Comparison of ENCODE assay signal across 15 cellular contexts in genomic region chr16:23807028-23807427, GRCh38. TPM values are rescaled to one million over a fixed set of nuclear protein-coding genes. Genes with fewer than 3 reads are reported as not detected.
A peak's percentile ranks its signal among the peaks of the same experiment; 100 is the strongest.
DNase-seq lines count a peak whose midpoint lies in the region; ATAC-seq and TF ChIP-seq lines count a peak whose summit lies in the region.
"Had no signal": no experiment of that assay in that cellular context is flagged by ENCODE, and none has a peak within 500 bp of the region (broad histone marks: within the 10 kb centered on the region; RNA-seq: fewer than 3 reads in every experiment).

No MANE protein-coding gene starts in this region.

- DNase-seq in AML-193 (lab: John Stamatoyannopoulos, UW) (peak; percentile 80 to 90), HL-60 (ENCODE audit: low read depth in 1 of 2, low spot score in 1 of 2) (peak; percentile 41 to 59), RPMI8226 (peak; percentile 77), left lung (peak in 1 of 2 donors; percentile 68), thyroid gland (no peak), GM23338 (ENCODE audit: low spot score) (no peak), dorsolateral prefrontal cortex (no peak)
- DNase-seq: activated CD8-positive, alpha-beta memory T cell treated with anti-CD3 and anti-CD28 coated beads, Interleukin-2, amount 10 ng/mL, durations not matched to agents 7 days and 5 days; activated naive CD4-positive, alpha-beta T cell treated with anti-CD3 and anti-CD28 coated beads, Interleukin-2, amount 10 ng/mL, durations not matched to agents 7 days and 5 days; brain microvascular endothelial cell; left colon; NCI-H1105; stimulated activated CD4-positive, alpha-beta T cell treated with anti-CD3 and anti-CD28 coated beads, Interleukin-15, amount 100 ng/mL, for 24 hours had no signal

- H2AFZ ChIP-seq in GM23338 = no peak overlapping the region

- no peaks in the 10 kb centered on the region for H3K36me3 Mint-ChIP-seq in GM23338 (ENCODE audit: low read depth)
- H3K36me3 Mint-ChIP-seq: activated CD8-positive, alpha-beta memory T cell treated with anti-CD3 and anti-CD28 coated beads, Interleukin-2, amount 10 ng/mL, durations not matched to agents 7 days and 5 days; activated naive CD4-positive, alpha-beta T cell treated with anti-CD3 and anti-CD28 coated beads, Interleukin-2, amount 10 ng/mL, durations not matched to agents 7 days and 5 days had no signal

- H3K4me2 ChIP-seq in GM23338 = no peak overlapping the region

- no peak overlapping the region for H3K4me3 Mint-ChIP-seq in GM23338
- H3K4me3 Mint-ChIP-seq: activated CD8-positive, alpha-beta memory T cell treated with anti-CD3 and anti-CD28 coated beads, Interleukin-2, amount 10 ng/mL, durations not matched to agents 7 days and 5 days; activated naive CD4-positive, alpha-beta T cell treated with anti-CD3 and anti-CD28 coated beads, Interleukin-2, amount 10 ng/mL, durations not matched to agents 7 days and 5 days had no signal

- intact Hi-C loops in left lung (cut with DNase I) = no loop called here
- intact Hi-C loops in thyroid gland (cut with DNase I) = loop anchor here (10.0 kb wide), 1 partner anchor 228 kb away; no protein-coding TSS in a partner anchor
- intact Hi-C loops in dorsolateral prefrontal cortex (cut with DNase I) = no loop called here

- no peaks in the 10 kb centered on the region for H3K9me2 ChIP-seq in GM23338 (ENCODE audit: insufficient read depth)

- no peak overlapping the region for H3K27ac Mint-ChIP-seq in GM23338
- H3K27ac Mint-ChIP-seq: activated CD8-positive, alpha-beta memory T cell treated with anti-CD3 and anti-CD28 coated beads, Interleukin-2, amount 10 ng/mL, durations not matched to agents 7 days and 5 days; activated naive CD4-positive, alpha-beta T cell treated with anti-CD3 and anti-CD28 coated beads, Interleukin-2, amount 10 ng/mL, durations not matched to agents 7 days and 5 days had no signal

- peaks cover 5% of the 10 kb centered on the region for H3K27me3 Mint-ChIP-seq in GM23338 (ENCODE audit: insufficient read depth, low read depth, poor library complexity)

- H3K36me3 ChIP-seq in left lung = no peaks in the 10 kb centered on the region
- no peaks in the 10 kb centered on the region for H3K36me3 ChIP-seq in thyroid gland
- H3K36me3 ChIP-seq in GM23338 (ENCODE audit: insufficient read depth) = no peaks in the 10 kb centered on the region
- H3K36me3 ChIP-seq: brain microvascular endothelial cell, prostate gland had no signal

- no peaks in the 10 kb centered on the region for H3K9me3 ChIP-seq in left lung
- no peaks in the 10 kb centered on the region for H3K9me3 ChIP-seq in thyroid gland
- H3K9me3 ChIP-seq: prostate gland had no signal

- H3K27me3 ChIP-seq in HL-60 (ENCODE audit: insufficient read depth, poor library complexity, severe bottlenecking) = no peaks in the 10 kb centered on the region
- peaks cover 0 to 1% of the 10 kb centered on the region in 2 donors for H3K27me3 ChIP-seq in left lung
- H3K27me3 ChIP-seq in thyroid gland = no peaks in the 10 kb centered on the region
- no peaks in the 10 kb centered on the region for H3K27me3 ChIP-seq in GM23338 (ENCODE audit: insufficient read depth)
- H3K27me3 ChIP-seq in dorsolateral prefrontal cortex = peaks cover 0 to 4% (median 0%) of the 10 kb centered on the region in 45 donors
- H3K27me3 ChIP-seq: brain microvascular endothelial cell had no signal

- H3K79me2 ChIP-seq in GM23338 (replicated peaks; ENCODE audit: insufficient read depth) = no peaks in the 10 kb centered on the region

- H4K20me1 ChIP-seq in GM23338 (replicated peaks; ENCODE audit: insufficient read depth) = no peaks in the 10 kb centered on the region; the same call in 1 of the 2 replicates

- H3K9me3 Mint-ChIP-seq in GM23338 = no peaks in the 10 kb centered on the region
- H3K9me3 Mint-ChIP-seq: activated naive CD4-positive, alpha-beta T cell treated with anti-CD3 and anti-CD28 coated beads, Interleukin-2, amount 10 ng/mL, durations not matched to agents 7 days and 5 days had no signal

- H3K4me1 ChIP-seq in left lung (peaks cover 0 to 20% of the 10 kb centered on the region in 2 donors), thyroid gland (no peaks in the 10 kb centered on the region), GM23338 (ENCODE audit: insufficient read depth) (no peaks in the 10 kb centered on the region)
- H3K4me1 ChIP-seq: prostate gland had no signal

- 55 to 61% methylated on average over 1 of the region's 1 CpG for WGBS in thyroid gland, 2 donors

- H3K27ac ChIP-seq in HL-60 (replicated peaks) (no peak overlapping the region), left lung (peak overlapping the region in 1 of 2 donors; percentile 70), thyroid gland (no peak overlapping the region), GM23338 (ENCODE audit: low read depth) (no peak overlapping the region), dorsolateral prefrontal cortex (peak overlapping the region in 1 of 59 donors; percentile 29)
- H3K27ac ChIP-seq: brain microvascular endothelial cell, prostate gland had no signal

- no peaks in the 10 kb centered on the region for H3F3A ChIP-seq in GM23338 (replicated peaks; ENCODE audit: low read depth)

- no peak for TF ChIP-seq CTCF in HL-60 (IDR thresholded peaks at IDR 0.05; ENCODE audit: insufficient read depth, low read length)
- TF ChIP-seq CTCF in left lung (IDR thresholded peaks at IDR 0.05) = no peak
- TF ChIP-seq CTCF in thyroid gland (IDR thresholded peaks at IDR 0.05) = no peak
- TF ChIP-seq CTCF in GM23338 (conservative IDR thresholded peaks at IDR 0.05; ENCODE audit: low read depth in 2 of 2) = no peak
- no peak for TF ChIP-seq CTCF in dorsolateral prefrontal cortex (IDR thresholded peaks at IDR 0.05 in 54 of 56, conservative IDR thresholded peaks at IDR 0.05 in 2 of 56; ENCODE audit: low read depth in 1 of 56, partially characterized antibody in 56 of 56)

- ATAC-seq in left lung = peak; percentile 74
- no peak for ATAC-seq in GM23338
- no peak for ATAC-seq in GM19023 (IDR thresholded peaks at IDR 0.05; ENCODE audit: unreplicated experiment)
- ATAC-seq: activated CD8-positive, alpha-beta memory T cell treated with anti-CD3 and anti-CD28 coated beads, Interleukin-2, amount 10 ng/mL, durations not matched to agents 7 days and 5 days; left colon had no signal

- no peak overlapping the region for H3K4me3 ChIP-seq in HL-60 (replicated peaks; ENCODE audit: insufficient read depth, low read length)
- no peak overlapping the region for H3K4me3 ChIP-seq in left lung
- H3K4me3 ChIP-seq in thyroid gland (replicated peaks in 1 of 3) = no peak overlapping the region
- no peak overlapping the region for H3K4me3 ChIP-seq in GM23338
- no peak overlapping the region for H3K4me3 ChIP-seq in dorsolateral prefrontal cortex
- H3K4me3 ChIP-seq: prostate gland had no signal

- TF ChIP-seq POLR2A in thyroid gland (IDR thresholded peaks at IDR 0.05) = no peak

- peaks cover 7% of the 10 kb centered on the region for H3K4me1 Mint-ChIP-seq in GM23338

TF ChIP-seq in GM23338, 12 proteins besides CTCF, POLR2A, EP300 and RAD21 (continues in another document):
- TF ChIP-seq REST (IDR thresholded peaks at IDR 0.05; ENCODE audit: unreplicated experiment) (no peak), CREB1 (CRISPR knock-in tag; IDR thresholded peaks at IDR 0.05; ENCODE audit: low read depth) (no peak), EZH2 (IDR thresholded peaks at IDR 0.05; ENCODE audit: low read depth, unreplicated experiment) (no peak)

RNA-seq across cellular contexts. Expression of gene PRKCB, which starts 28.8 kb away (rescaled TPM):
- total RNA-seq in left lung = 10 to 100 TPM; 13.5 to 41.8 TPM
- 1 to 10 TPM; 2.0 to 8.6 (median 4.0) TPM for total RNA-seq in thyroid gland
- total RNA-seq in GM23338 (2014; rRNA removed; shearing (Covaris generic)) = 9.2 and 16.4 TPM in 2 replicates
- polyA plus RNA-seq in GM23338 (2016; fragmentation: Nextera tagmentation; extraction: Ambion mirVana) = 3.7 and 3.8 TPM in 2 replicates
- total RNA-seq in dorsolateral prefrontal cortex = 100 to 1,000 TPM; 111 to 409 (median 291) TPM

RNA-seq across cellular contexts. Expression of gene CHP2, which starts 52.2 kb away (rescaled TPM):
- total RNA-seq in left lung (under 1 TPM in 1 of 2 donors, not detected in 1; 0.29 TPM), thyroid gland (not detected), dorsolateral prefrontal cortex (under 1 TPM in 64 of 120 experiments, not detected in 56; 0.16 to 0.88 (median 0.35) TPM)
- 3.3 and 3.7 TPM in 2 replicates for total RNA-seq in GM23338 (2014; rRNA removed; shearing (Covaris generic))
- polyA plus RNA-seq in GM23338 (2016; fragmentation: Nextera tagmentation; extraction: Ambion mirVana) = 2.3 and 2.4 TPM in 2 replicates
- total RNA-seq: activated CD8-positive, alpha-beta memory T cell treated with anti-CD3 and anti-CD28 coated beads, Interleukin-2, amount 10 ng/mL, durations not matched to agents 7 days and 5 days had no signal

Comparison
In these comparisons a context has a peak if more than half of its experiments do, and no peak if none do; other contexts are left out.
1. DNase-seq: peak in AML-193 (2 of 2), HL-60 (2 of 2) and RPMI8226 (single experiment); none in thyroid gland (0 of 2), GM23338 (single experiment) and dorsolateral prefrontal cortex (0 of 10).